ENCODE assay signal across 8 cellular contexts in genomic region chr9:120868676-120869359, GRCh38. TPM values are rescaled to one million over a fixed set of nuclear protein-coding genes. Genes with fewer than 3 reads are reported as not detected.
DNase-seq lines count a peak whose midpoint lies in the region; ATAC-seq lines count a peak whose summit lies in the region.

No MANE protein-coding gene starts in this region.

- DNase-seq in NCI-H82 (lab: John Stamatoyannopoulos, UW) (peak; percentile 65), NCI-H82 treated with DMSO at 0.1 percent for 48 hours (lab: John Stamatoyannopoulos, UW; ENCODE audit: unreplicated experiment) (no peak), NCI-H460 (ENCODE audit: extremely low read depth, low read depth) (peak; percentile 97), mesenchymal stem cell (peak; percentile 91)
- DNase-seq in activated CD8-positive, alpha-beta memory T cell treated with anti-CD3 and anti-CD28 coated beads for 24 hours, result peak; percentile 99
- peak; percentile 95 to 97 (median 95) for DNase-seq in effector memory CD4-positive, alpha-beta T cell
- peak; percentile 97 for DNase-seq in stimulated activated CD8-positive, alpha-beta memory T cell treated with anti-CD3 and anti-CD28 coated beads, Interleukin-12 subunit alpha, Interleukin-12 subunit beta, amount 100 ng/mL, for 24 hours (ENCODE audit: extremely low read depth)

- H3K79me1 ChIP-seq in mesenchymal stem cell (replicated peaks; ENCODE audit: low read length, poor library complexity, severe bottlenecking), result peaks cover 1% of the 10 kb centered on the region

- H3K36me3 ChIP-seq in effector memory CD4-positive, alpha-beta T cell (ENCODE audit: control insufficient read depth, insufficient read depth, low read length), result peaks cover 44% of the 10 kb centered on the region
- peaks cover 14 to 32% of the 10 kb centered on the region in 2 experiments for H3K36me3 ChIP-seq in mesenchymal stem cell (ENCODE audit: control insufficient read depth in 1 of 2, insufficient read depth in 2 of 2, low read depth in 1 of 2, low read length in 2 of 2)

- ATAC-seq in HG02970 (IDR thresholded peaks at IDR 0.05; ENCODE audit: low FRiP score, unreplicated experiment), result peak; percentile 86

- H2BK120ac ChIP-seq in mesenchymal stem cell (ENCODE audit: low read depth, low read length), result peak overlapping the region; percentile 54

- H3K9me3 ChIP-seq in effector memory CD4-positive, alpha-beta T cell (ENCODE audit: control insufficient read depth, low read length), result no peaks in the 10 kb centered on the region
- H3K9me3 ChIP-seq in mesenchymal stem cell (ENCODE audit: control insufficient read depth, low read length), result no peaks in the 10 kb centered on the region

- H2BK12ac ChIP-seq in mesenchymal stem cell (ENCODE audit: low read length in 2 of 2), result no peak overlapping the region

- H3K18ac ChIP-seq in mesenchymal stem cell (ENCODE audit: low read depth in 1 of 2, low read length in 2 of 2), result peak overlapping the region; percentile 81 to 82

- WGBS in mesenchymal stem cell, result 12% methylated on average over 38 of the region's 52 CpGs

- H2AFZ ChIP-seq in mesenchymal stem cell (ENCODE audit: low read depth, low read length), result peak overlapping the region; percentile 80

- peak overlapping the region; percentile 74 for H3K27ac ChIP-seq in effector memory CD4-positive, alpha-beta T cell (ENCODE audit: insufficient read depth, low read length, poor library complexity, severe bottlenecking)
- peak overlapping the region; percentile 3 for H3K27ac ChIP-seq in mesenchymal stem cell (ENCODE audit: low read length, poor library complexity, severe bottlenecking)

- H3K9ac ChIP-seq in mesenchymal stem cell (ENCODE audit: low read length), result peak overlapping the region; percentile 80

- peak overlapping the region; percentile 76 for H2BK15ac ChIP-seq in mesenchymal stem cell (ENCODE audit: low read depth, poor library complexity, severe bottlenecking)

- H3K4ac ChIP-seq in mesenchymal stem cell (ENCODE audit: low read depth in 1 of 2, low read length in 2 of 2), result peak overlapping the region; percentile 30 to 75

- no peak overlapping the region for H3K23ac ChIP-seq in mesenchymal stem cell (ENCODE audit: low read length in 2 of 2)

- no peak overlapping the region for H2BK5ac ChIP-seq in mesenchymal stem cell (ENCODE audit: low read depth, low read length, poor library complexity, severe bottlenecking)

- no peak overlapping the region for H2AK5ac ChIP-seq in mesenchymal stem cell (ENCODE audit: low read length, severe bottlenecking)

- peak overlapping the region; percentile 96 for H4K91ac ChIP-seq in mesenchymal stem cell (ENCODE audit: low read length)

- H3K14ac ChIP-seq in mesenchymal stem cell (ENCODE audit: low read length in 2 of 2), result no peak overlapping the region

- H3K4me2 ChIP-seq in mesenchymal stem cell (ENCODE audit: low read length, poor library complexity, severe bottlenecking), result peak overlapping the region; percentile 72

- peaks cover 18% of the 10 kb centered on the region for H3K4me1 ChIP-seq in effector memory CD4-positive, alpha-beta T cell (ENCODE audit: control insufficient read depth, insufficient read depth, low read length, poor library complexity, severe bottlenecking)
- peaks cover 22% of the 10 kb centered on the region for H3K4me1 ChIP-seq in mesenchymal stem cell (ENCODE audit: control insufficient read depth, insufficient read depth, low read depth, low read length)

- no peaks in the 10 kb centered on the region for H3K27me3 ChIP-seq in effector memory CD4-positive, alpha-beta T cell (replicated peaks; ENCODE audit: control insufficient read depth, insufficient read depth, low read length, poor library complexity, severe bottlenecking)
- no peaks in the 10 kb centered on the region for H3K27me3 ChIP-seq in mesenchymal stem cell (ENCODE audit: control insufficient read depth in 1 of 2, insufficient read depth in 1 of 2, low read length in 2 of 2)

- H3K4me3 ChIP-seq in effector memory CD4-positive, alpha-beta T cell (ENCODE audit: insufficient read depth, low read depth, low read length, poor library complexity, severe bottlenecking), result peak overlapping the region; percentile 58
- peak overlapping the region; percentile 52 to 81 for H3K4me3 ChIP-seq in mesenchymal stem cell (ENCODE audit: insufficient read depth in 1 of 2, low read depth in 1 of 2, low read length in 2 of 2)

- H4K8ac ChIP-seq in mesenchymal stem cell (ENCODE audit: low read length), result peak overlapping the region; percentile 78

RNA-seq across cellular contexts. Expression of gene PHF19, which starts 8.2 kb away (rescaled TPM):
- 66.4 and 70.0 TPM in 2 replicates for total RNA-seq in NCI-H460 (2014; rRNA removed; shearing (Covaris generic))
- polyA plus RNA-seq in NCI-H460 (2014; cell fraction: nucleus; rRNA removed), result 93.5 and 123 TPM in 2 replicates
- 16.7 TPM for polyA plus RNA-seq in mesenchymal stem cell (2013, experiment 1 of 2)
- 15.1 TPM for polyA plus RNA-seq in mesenchymal stem cell (2013, experiment 2 of 2)

RNA-seq across cellular contexts. Expression of gene PSMD5, which starts 26.1 kb away (rescaled TPM):
- 30.9 and 36.9 TPM in 2 replicates for total RNA-seq in NCI-H460 (2014; rRNA removed; shearing (Covaris generic))
- 24.1 and 26.7 TPM in 2 replicates for polyA plus RNA-seq in NCI-H460 (2014; cell fraction: nucleus; rRNA removed)
- polyA plus RNA-seq in mesenchymal stem cell (2013, experiment 1 of 2), result 28.5 TPM
- 28.7 TPM for polyA plus RNA-seq in mesenchymal stem cell (2013, experiment 2 of 2)

RNA-seq across cellular contexts. Expression of gene TRAF1, which starts 57.8 kb away (rescaled TPM):
- total RNA-seq in NCI-H460 (2014; rRNA removed; shearing (Covaris generic)), result 0.87 and 1.5 TPM in 2 replicates
- 5.7 and 6.7 TPM in 2 replicates for polyA plus RNA-seq in NCI-H460 (2014; cell fraction: nucleus; rRNA removed)
- 0.65 TPM for polyA plus RNA-seq in mesenchymal stem cell (2013, experiment 1 of 2)
- polyA plus RNA-seq in mesenchymal stem cell (2013, experiment 2 of 2), result 0.68 TPM
